9 cellular contexts compared by ENCODE assay signal in the genomic region with DNA sequence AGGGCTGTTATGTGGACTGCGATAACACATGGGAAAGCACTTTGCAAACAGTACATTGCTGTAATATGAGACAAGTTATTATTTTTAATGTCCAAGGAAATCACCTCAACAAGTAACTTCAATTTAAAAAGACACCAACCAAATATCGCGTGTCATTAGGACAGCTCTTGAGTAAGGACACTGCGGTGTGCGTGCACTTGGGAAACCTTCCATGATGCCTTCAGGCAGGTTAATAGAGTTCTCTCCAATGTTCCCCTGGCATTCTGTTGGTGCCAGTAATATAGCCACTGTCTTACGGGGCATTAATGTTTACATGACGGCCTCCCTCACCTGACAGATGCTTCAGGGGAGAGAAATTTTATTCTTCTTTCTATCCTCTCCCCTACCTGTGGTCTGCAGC.
"Had no signal": no experiment of that assay in that cellular context is flagged by ENCODE, and none has a peak within 500 bp of the region (broad histone marks: within the 10 kb centered on the region; RNA-seq: fewer than 3 reads in every experiment).

No MANE protein-coding gene starts in this region.

- H3K36me3 ChIP-seq: HAP-1 had no signal

- H3K27ac Mint-ChIP-seq: HFFc6, IgD-negative memory B cell had no signal

- H3K27ac ChIP-seq: HL-60 had no signal

- H3K4me3 Mint-ChIP-seq: HFFc6, IgD-negative memory B cell had no signal

- H3K4me1 ChIP-seq: HAP-1 had no signal

- DNase-seq: GM23248, GOT3, H7, HFFc6 had no signal

- H3K9me3 Mint-ChIP-seq: HFFc6 had no signal

- H3K9me3 ChIP-seq: HAP-1 had no signal

- H3K9ac ChIP-seq: GM23248 had no signal

- ATAC-seq: HCT116, HepG2 had no signal

- H3K4me3 ChIP-seq: GM23248, HAP-1 had no signal
